In the genomic region with DNA sequence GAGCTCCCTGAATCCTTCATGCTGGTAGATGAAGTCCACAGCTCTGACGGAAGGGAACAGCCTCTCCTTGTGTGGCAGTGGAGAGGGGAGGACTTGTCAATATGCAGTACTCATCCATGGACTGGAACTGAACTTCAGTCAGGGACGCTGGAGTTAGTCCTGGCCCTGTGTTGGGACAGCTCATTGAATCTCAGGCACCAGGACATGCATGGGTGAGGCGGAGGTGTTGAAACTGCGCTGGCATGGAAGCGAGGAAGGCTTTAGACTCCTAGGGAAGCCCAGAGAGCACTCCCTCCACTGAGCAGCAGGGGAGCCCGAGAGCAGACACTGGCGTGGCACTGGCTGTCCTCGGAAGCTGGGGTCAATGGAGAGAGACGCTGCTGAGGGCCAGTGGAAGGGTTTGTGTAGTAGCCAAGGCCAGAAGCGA, we compare ENCODE assay signal across 10 cellular contexts.
DNase-seq lines count a peak whose midpoint lies in the region; ATAC-seq, FAIRE-seq and TF ChIP-seq lines count a peak whose summit lies in the region.
"Had no signal": no experiment of that assay in that cellular context is flagged by ENCODE, and none has a peak within 500 bp of the region (broad histone marks: within the 10 kb centered on the region; RNA-seq: fewer than 3 reads in every experiment).

No MANE protein-coding gene starts in this region.

- H2AFZ ChIP-seq in HCT116 (ENCODE audit: low read depth, low read length, poor library complexity, severe bottlenecking) = no peak overlapping the region
- no peak overlapping the region for H2AFZ ChIP-seq in K562 (ENCODE audit: low read depth, low read length)

- intact Hi-C loops in HCT116 (cut with micrococcal nuclease) = no loop called here
- intact Hi-C loops in K562 (cut with micrococcal nuclease) = no loop called here
- intact Hi-C loops in left lung (cut with DNase I) = no loop called here

- RAD21 ChIA-PET in HCT116 (lab: Charles Lee; ENCODE audit: low non-redundant PET in 1 of 2, low total read pairs in 2 of 2, uncharacterized antibody in 2 of 2, unreplicated experiment in 2 of 2) = no interaction called here

- H3K4me1 Mint-ChIP-seq in stimulated activated memory B cell treated with anti-CD40 and anti-IgM and Interleukin-4, amounts not matched to agents 10 μg/mL and 1 μg/mL and 100 μg/mL, for 72 hours = no peaks in the 10 kb centered on the region

- H3K4me3 ChIP-seq in BE2C (ENCODE audit: low read depth, low read length) = no peak overlapping the region
- H3K4me3 ChIP-seq in HCT116 (replicated peaks in 1 of 2; ENCODE audit: low read depth in 1 of 2, low read length in 2 of 2) = no peak overlapping the region
- no peak overlapping the region for H3K4me3 ChIP-seq in K562
- H3K4me3 ChIP-seq in left lung = no peak overlapping the region
- H3K4me3 ChIP-seq: SJSA1 had no signal

- H3K27me3 ChIP-seq in BE2C (no peaks in the 10 kb centered on the region), HCT116 (ENCODE audit: insufficient read depth, low read length) (no peaks in the 10 kb centered on the region), K562 (ENCODE audit: control insufficient read depth in 2 of 2, insufficient read depth in 2 of 2, low read length in 2 of 2) (no peaks in the 10 kb centered on the region), left lung (no peaks in the 10 kb centered on the region)
- H3K27me3 ChIP-seq: SJSA1 had no signal

- no peak for TF ChIP-seq EP300 in K562 (IDR thresholded peaks at IDR 0.05; ENCODE audit: low read length)

- no peaks in the 10 kb centered on the region for H3K36me3 Mint-ChIP-seq in stimulated activated memory B cell treated with anti-CD40 and anti-IgM and Interleukin-4, amounts not matched to agents 10 μg/mL and 1 μg/mL and 100 μg/mL, for 72 hours
- H3K36me3 Mint-ChIP-seq: activated naive CD8-positive, alpha-beta T cell treated with anti-CD3 and anti-CD28 coated beads, Interleukin-2, amount 10 ng/mL, durations not matched to agents 7 days and 5 days had no signal

- no peak overlapping the region for H3K4me3 Mint-ChIP-seq in stimulated activated memory B cell treated with anti-CD40 and anti-IgM and Interleukin-4, amounts not matched to agents 10 μg/mL and 1 μg/mL and 100 μg/mL, for 72 hours
- H3K4me3 Mint-ChIP-seq: activated naive CD8-positive, alpha-beta T cell treated with anti-CD3 and anti-CD28 coated beads, Interleukin-2, amount 10 ng/mL, durations not matched to agents 7 days and 5 days had no signal

- no peak overlapping the region for H3K27ac ChIP-seq in HCT116 (ENCODE audit: low read depth, low read length)
- no peak overlapping the region for H3K27ac ChIP-seq in K562 (ENCODE audit: extremely low read depth, low read depth, low read length)
- no peak overlapping the region for H3K27ac ChIP-seq in left lung
- H3K27ac ChIP-seq: SJSA1 had no signal

- H3K9ac ChIP-seq in HCT116 (ENCODE audit: low read length) = no peak overlapping the region
- H3K9ac ChIP-seq in K562 (ENCODE audit: insufficient read depth in 1 of 2, low read depth in 2 of 2, low read length in 2 of 2) = no peak overlapping the region

- CTCF ChIA-PET in HCT116 (lab: Charles Lee) (interaction anchor here (1.5 kb wide), 1 partner anchor 13 kb away, joined by 3 read pairs; no protein-coding TSS in a partner anchor), K562 (lab: Yijun Ruan, JAX; ENCODE audit: low intra/inter-chr PET ratio) (no interaction called here)

- H3K9me3 Mint-ChIP-seq in stimulated activated memory B cell treated with anti-CD40 and anti-IgM and Interleukin-4, amounts not matched to agents 10 μg/mL and 1 μg/mL and 100 μg/mL, for 72 hours = peaks cover 9% of the 10 kb centered on the region

- WGBS in K562 (ENCODE audit: insufficient coverage, low coverage, missing lambda C conversion rate) = 0% methylated on average over 3 of the region's 10 CpGs

- TF ChIP-seq CTCF in BE2C (IDR thresholded peaks at IDR 0.05; ENCODE audit: low read depth, low read length) (peak; percentile 67), HCT116 (IDR thresholded peaks at IDR 0.05 in 2 of 3, conservative IDR thresholded peaks at IDR 0.05 in 1 of 3; ENCODE audit: borderline replicate concordance in 1 of 3, insufficient read depth in 1 of 3, low read depth in 2 of 3, low read length in 2 of 3) (peak in 2 of 3 experiments; percentile 50 to 55; a peak in 4 of 6 replicates), K562 (IDR thresholded peaks at IDR 0.05 in 2 of 3, conservative IDR thresholded peaks at IDR 0.05 in 1 of 3; ENCODE audit: insufficient read depth in 2 of 3, low read depth in 1 of 3, low read length in 3 of 3) (peak; percentile 40 to 60 (median 43); a peak in 5 of 6 replicates), left lung (IDR thresholded peaks at IDR 0.05) (peak in 1 of 2 donors; percentile 38)

- H3K27ac Mint-ChIP-seq in stimulated activated memory B cell treated with anti-CD40 and anti-IgM and Interleukin-4, amounts not matched to agents 10 μg/mL and 1 μg/mL and 100 μg/mL, for 72 hours = no peak overlapping the region
- H3K27ac Mint-ChIP-seq: activated naive CD8-positive, alpha-beta T cell treated with anti-CD3 and anti-CD28 coated beads, Interleukin-2, amount 10 ng/mL, durations not matched to agents 7 days and 5 days had no signal

- TF ChIP-seq RAD21 in HCT116 (IDR thresholded peaks at IDR 0.05; ENCODE audit: low read depth) = no peak
- no peak for TF ChIP-seq RAD21 in K562 (CRISPR knock-in tag; conservative IDR thresholded peaks at IDR 0.05 in 1 of 2, IDR thresholded peaks at IDR 0.05 in 1 of 2)

- H3K9me1 ChIP-seq in K562 (ENCODE audit: control insufficient read depth, insufficient read depth, low read length) = no peaks in the 10 kb centered on the region

- H3K36me3 ChIP-seq in BE2C (no peaks in the 10 kb centered on the region), HCT116 (ENCODE audit: control insufficient read depth in 1 of 2, insufficient read depth in 2 of 2, low read length in 2 of 2) (no peaks in the 10 kb centered on the region), K562 (ENCODE audit: control insufficient read depth, insufficient read depth, low read length) (no peaks in the 10 kb centered on the region), left lung (no peaks in the 10 kb centered on the region)
- H3K36me3 ChIP-seq: SJSA1 had no signal

- ATAC-seq in HCT116 (peak; percentile 83), K562 (peak; percentile 98), left lung (peak; percentile 62), HG03097 (IDR thresholded peaks at IDR 0.05; ENCODE audit: low FRiP score, unreplicated experiment) (no peak)
- no peak for ATAC-seq in stimulated activated memory B cell treated with anti-CD40 and anti-IgM and Interleukin-4, amounts not matched to agents 10 μg/mL and 1 μg/mL and 100 μg/mL, for 72 hours

- DNase-seq in BE2C (peak; percentile 53), HCT116 (ENCODE audit: low read depth, low spot score) (no peak), K562 (ENCODE audit: extremely low read depth in 1 of 4, low spot score in 3 of 4) (peak; percentile 31 to 47 (median 38)), left lung (no peak), G401 (ENCODE audit: low spot score) (no peak)
- DNase-seq in activated naive CD4-positive, alpha-beta T cell treated with Interleukin-2 at 50 U/mL for 16 hours = no peak
- DNase-seq: activated naive CD8-positive, alpha-beta T cell treated with anti-CD3 and anti-CD28 coated beads, Interleukin-2, amount 10 ng/mL, durations not matched to agents 7 days and 5 days had no signal

- H3K79me2 ChIP-seq in HCT116 (ENCODE audit: insufficient read depth, low read length) (no peaks in the 10 kb centered on the region), K562 (ENCODE audit: control insufficient read depth, insufficient read depth, low read length) (no peaks in the 10 kb centered on the region)

- H3K4me1 ChIP-seq in BE2C (no peaks in the 10 kb centered on the region), HCT116 (ENCODE audit: control insufficient read depth in 1 of 2, insufficient read depth in 2 of 2, low read length in 2 of 2) (no peaks in the 10 kb centered on the region), K562 (replicated peaks in 1 of 2; ENCODE audit: control insufficient read depth in 2 of 2, insufficient read depth in 2 of 2, low read length in 2 of 2) (no peaks in the 10 kb centered on the region), left lung (no peaks in the 10 kb centered on the region)

- H4K20me1 ChIP-seq in HCT116 (ENCODE audit: insufficient read depth) = no peaks in the 10 kb centered on the region
- H4K20me1 ChIP-seq in K562 (replicated peaks; ENCODE audit: control insufficient read depth, insufficient read depth, low read length) = no peaks in the 10 kb centered on the region; the same call in 1 of the 2 replicates

- in situ Hi-C loops in K562 (cut with MboI) = loop anchor here (25.0 kb wide), 1 partner anchor 762 kb away; no protein-coding TSS in a partner anchor
- in situ Hi-C loops in G401 (cut with HindIII; ENCODE audit: low sequenced_read_pairs) = no loop called here

- BruUV-seq in HCT116 (replicated peaks; lab: Mats Ljungman, UMichigan) (no TSS peak), K562 (replicated peaks; lab: Mats Ljungman, UMichigan) (no TSS peak)

- H3K9me3 ChIP-seq in BE2C (no peaks in the 10 kb centered on the region), HCT116 (ENCODE audit: control insufficient read depth in 1 of 2, insufficient read depth in 1 of 2, low read depth in 1 of 2, low read length in 2 of 2) (peaks cover 0 to 4% of the 10 kb centered on the region in 2 experiments; a peak in 1 of 4 replicates), K562 (replicated peaks; ENCODE audit: control insufficient read depth, insufficient read depth, low read depth, low read length) (no peaks in the 10 kb centered on the region), left lung (no peaks in the 10 kb centered on the region)
- H3K9me3 ChIP-seq: SJSA1 had no signal

- H3K4me2 ChIP-seq in HCT116 (ENCODE audit: low read length) = no peak overlapping the region
- no peak overlapping the region for H3K4me2 ChIP-seq in K562 (ENCODE audit: insufficient read depth, low read length)

- no peaks in the 10 kb centered on the region for H3K9me2 ChIP-seq in HCT116 (ENCODE audit: insufficient read depth)

- no peak for TF ChIP-seq POLR2A in HCT116 (IDR thresholded peaks at IDR 0.05; ENCODE audit: borderline replicate concordance, extremely low read depth, insufficient read depth, insufficient read length)
- TF ChIP-seq POLR2A in K562 (conservative IDR thresholded peaks at IDR 0.05) = no peak

- POLR2A ChIA-PET in HCT116 (lab: Charles Lee) = no interaction called here
- POLR2A ChIA-PET in K562 (lab: Yijun Ruan, JAX) = no interaction called here

- FAIRE-seq in K562 (lab: Jason Lieb, UNC) = peak; percentile 29

- peaks cover 28% of the 10 kb centered on the region for H3K27me3 Mint-ChIP-seq in stimulated activated memory B cell treated with anti-CD40 and anti-IgM and Interleukin-4, amounts not matched to agents 10 μg/mL and 1 μg/mL and 100 μg/mL, for 72 hours

TF ChIP-seq in HCT116, 20 proteins besides CTCF, POLR2A, EP300 and RAD21 (continues in another document):
- TF ChIP-seq SIN3A (IDR thresholded peaks at IDR 0.05; ENCODE audit: low read depth) (no peak), ZNF274 (IDR thresholded peaks at IDR 0.05; ENCODE audit: low read depth, low read length) (no peak)

TF ChIP-seq in K562, 482 proteins besides CTCF, POLR2A, EP300 and RAD21 (continues in another document):
- TF ChIP-seq MCM3 (IDR thresholded peaks at IDR 0.05) = no peak
- no peak for TF ChIP-seq ZBED1 (IDR thresholded peaks at IDR 0.05)

Comparison
In these comparisons a context has a peak if more than half of its experiments do, and no peak if none do; other contexts are left out.
1. DNase-seq: peak in BE2C (single experiment) and K562 (4 of 4); none in HCT116 (single experiment), left lung (0 of 2), G401 (single experiment) and activated naive CD4-positive, alpha-beta T cell treated with Interleukin-2 at 50 U/mL for 16 hours (single experiment).
2. ATAC-seq: peak in HCT116 (single experiment), K562 (single experiment) and left lung (single experiment); none in HG03097 (single experiment) and stimulated activated memory B cell treated with anti-CD40 and anti-IgM and Interleukin-4, amounts not matched to agents 10 μg/mL and 1 μg/mL and 100 μg/mL, for 72 hours (single experiment).